8 cellular contexts compared by ENCODE assay signal in the genomic region with DNA sequence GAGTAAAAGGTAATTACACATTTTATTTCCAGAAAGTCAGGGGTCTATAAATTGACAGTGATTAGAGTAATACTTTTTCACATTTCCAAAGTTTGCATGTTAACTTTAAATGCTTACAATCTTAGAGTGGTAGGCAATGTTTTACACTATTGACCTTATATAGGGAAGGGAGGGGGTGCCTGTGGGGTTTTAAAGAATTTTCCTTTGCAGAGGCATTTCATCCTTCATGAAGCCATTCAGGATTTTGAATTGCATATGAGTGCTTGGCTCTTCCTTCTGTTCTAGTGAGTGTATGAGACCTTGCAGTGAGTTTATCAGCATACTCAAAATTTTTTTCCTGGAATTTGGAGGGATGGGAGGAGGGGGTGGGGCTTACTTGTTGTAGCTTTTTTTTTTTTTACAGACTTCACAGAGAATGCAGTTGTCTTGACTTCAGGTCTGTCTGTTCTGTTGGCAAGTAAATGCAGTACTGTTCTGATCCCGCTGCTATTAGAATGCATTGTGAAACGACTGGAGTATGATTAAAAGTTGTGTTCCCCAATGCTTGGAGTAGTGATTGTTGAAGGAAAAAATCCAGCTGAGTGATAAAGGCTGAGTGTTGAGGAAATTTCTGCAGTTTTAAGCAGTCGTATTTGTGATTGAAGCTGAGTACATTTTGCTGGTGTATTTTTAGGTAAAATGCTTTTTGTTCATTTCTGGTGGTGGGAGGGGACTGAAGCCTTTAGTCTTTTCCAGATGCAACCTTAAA. TPM values are rescaled to one million over a fixed set of nuclear protein-coding genes. Genes with fewer than 3 reads are reported as not detected.
DNase-seq lines count a peak whose midpoint lies in the region; ATAC-seq and TF ChIP-seq lines count a peak whose summit lies in the region.

No MANE protein-coding gene starts in this region.

- intact Hi-C loops in CD8-positive, alpha-beta T cell (cut with DNase I, micrococcal nuclease): no loop called here

- peaks cover 58% of the 10 kb centered on the region for H3K36me3 ChIP-seq in CD8-positive, alpha-beta T cell (ENCODE audit: insufficient read depth, low read length)
- peaks cover 74% of the 10 kb centered on the region for H3K36me3 ChIP-seq in KOPT-K1 (ENCODE audit: insufficient read depth, low read length)

- POLR2A ChIA-PET in CD8-positive, alpha-beta T cell (lab: Charles Lee): interaction anchor here (0.9 to 18.0 kb wide), 11 partner anchors 5 to 760 kb away, joined by 3 to 1786 read pairs (median 25); a partner anchor contains a TSS

- H3K36me3 Mint-ChIP-seq in CD8-positive, alpha-beta T cell: peaks cover 36% of the 10 kb centered on the region
- peaks cover 38% of the 10 kb centered on the region for H3K36me3 Mint-ChIP-seq in mesothelial cell of epicardium

- H3K27me3 Mint-ChIP-seq in CD8-positive, alpha-beta T cell (ENCODE audit: low read depth): no peaks in the 10 kb centered on the region
- H3K27me3 Mint-ChIP-seq in mesothelial cell of epicardium (ENCODE audit: low read depth): no peaks in the 10 kb centered on the region

- H3K4me1 ChIP-seq in CD8-positive, alpha-beta T cell (ENCODE audit: insufficient read depth, low read length): peaks cover 36% of the 10 kb centered on the region

- no peak for TF ChIP-seq CTCF in CD8-positive, alpha-beta T cell (IDR thresholded peaks at IDR 0.05)
- no peak for TF ChIP-seq CTCF in cardiac fibroblast (IDR thresholded peaks at IDR 0.05; ENCODE audit: low read depth, low read length)
- no peak for TF ChIP-seq CTCF in mesothelial cell of epicardium (IDR thresholded peaks at IDR 0.05; ENCODE audit: unreplicated experiment)

- CTCF ChIA-PET in CD8-positive, alpha-beta T cell (lab: Charles Lee): interaction anchor here (2.0 to 9.1 kb wide), 3 partner anchors 32 to 86 kb away, joined by 7 to 219 read pairs (median 50); a partner anchor contains a TSS

- DNase-seq in CD8-positive, alpha-beta T cell: no peak
- DNase-seq in cardiac fibroblast (ENCODE audit: low read depth in 2 of 2): peak; percentile 70 to 85
- no peak for DNase-seq in mesothelial cell of epicardium (ENCODE audit: low spot score in 2 of 2, unreplicated experiment in 2 of 2)
- no peak for DNase-seq in AG08395 (ENCODE audit: low spot score)
- no peak for DNase-seq in MV-4-11 (lab: John Stamatoyannopoulos, UW)

- H3K27ac Mint-ChIP-seq in CD8-positive, alpha-beta T cell: peak overlapping the region; percentile 75
- H3K27ac Mint-ChIP-seq in mesothelial cell of epicardium: peak overlapping the region; percentile 92

- peaks cover 43% of the 10 kb centered on the region for H3K4me1 Mint-ChIP-seq in CD8-positive, alpha-beta T cell (ENCODE audit: low read depth)
- peaks cover 38% of the 10 kb centered on the region for H3K4me1 Mint-ChIP-seq in mesothelial cell of epicardium

- H3K9me3 ChIP-seq in CD8-positive, alpha-beta T cell (ENCODE audit: low read length): no peaks in the 10 kb centered on the region
- H3K9me3 ChIP-seq in KOPT-K1 (ENCODE audit: insufficient read depth, low read length, poor library complexity, severe bottlenecking): no peaks in the 10 kb centered on the region

- H3K4me3 ChIP-seq in CD8-positive, alpha-beta T cell (ENCODE audit: low read depth, low read length): peak overlapping the region; percentile 72
- peak overlapping the region; percentile 74 to 93 for H3K4me3 ChIP-seq in cardiac fibroblast (replicated peaks in 1 of 2; ENCODE audit: low read depth in 2 of 2, low read length in 2 of 2)

- no peaks in the 10 kb centered on the region for H3K9me3 Mint-ChIP-seq in CD8-positive, alpha-beta T cell
- no peaks in the 10 kb centered on the region for H3K9me3 Mint-ChIP-seq in mesothelial cell of epicardium

- no peak overlapping the region for H3K4me3 Mint-ChIP-seq in CD8-positive, alpha-beta T cell
- H3K4me3 Mint-ChIP-seq in mesothelial cell of epicardium: no peak overlapping the region

- ATAC-seq in CD8-positive, alpha-beta T cell: no peak
- ATAC-seq in HG02623 (IDR thresholded peaks at IDR 0.05; ENCODE audit: unreplicated experiment) (no peak), HG02885 (IDR thresholded peaks at IDR 0.05; ENCODE audit: poor library complexity, unreplicated experiment) (no peak)

- H3K27ac ChIP-seq in CD8-positive, alpha-beta T cell (ENCODE audit: low read depth, low read length): peak overlapping the region; percentile 99
- H3K27ac ChIP-seq in KOPT-K1 (ENCODE audit: low read depth, low read length, poor library complexity, severe bottlenecking): peak overlapping the region; percentile 23

- H3K27me3 ChIP-seq in CD8-positive, alpha-beta T cell (ENCODE audit: insufficient read depth, low read length): no peaks in the 10 kb centered on the region

RNA-seq across cellular contexts. Expression of a gene that starts 5.3 kb away (rescaled TPM):
- total RNA-seq in CD8-positive, alpha-beta T cell: over 10,000 TPM; 25,886 to 26,729 TPM
- 15,343 to 16,172 TPM (median 16,018 TPM) in 3 replicates for total RNA-seq in mesothelial cell of epicardium

RNA-seq across cellular contexts. Expression of a gene that starts 20.8 kb away (rescaled TPM):
- 10 to 100 TPM; 55.8 to 60.4 TPM for total RNA-seq in CD8-positive, alpha-beta T cell
- 83.4 to 91.1 TPM (median 89.5 TPM) in 3 replicates for total RNA-seq in mesothelial cell of epicardium

RNA-seq across cellular contexts. Expression of a gene that starts 54.1 kb away (rescaled TPM):
- 100 to 1,000 TPM; 231 to 246 TPM for total RNA-seq in CD8-positive, alpha-beta T cell
- 314 to 333 TPM (median 318 TPM) in 3 replicates for total RNA-seq in mesothelial cell of epicardium

Comparison
In these comparisons a context has a peak if more than half of its experiments do, and no peak if none do; other contexts are left out.
1. DNase-seq: peak in cardiac fibroblast (2 of 2); none in CD8-positive, alpha-beta T cell (0 of 7), mesothelial cell of epicardium (0 of 2), AG08395 (single experiment) and MV-4-11 (single experiment).